In genomic region chr1:87084247-87084836, GRCh38 we compare ENCODE assay signal across 8 cellular contexts.
A peak's percentile ranks its signal among the peaks of the same experiment; 100 is the strongest.
DNase-seq lines count a peak whose midpoint lies in the region; ATAC-seq and TF ChIP-seq lines count a peak whose summit lies in the region.

No MANE protein-coding gene starts in this region.

- intact Hi-C loops in activated CD4-positive, alpha-beta T cell treated with anti-CD3 and anti-CD28 coated beads for 36 hours (cut with DNase I, micrococcal nuclease): loop anchor here (1.0 to 10.0 kb wide), 7 partner anchors 110 to 704 kb away; partner anchors contain the start of genes HS2ST1 (in 1 of the 2), SELENOF (in 1 of the 2) and SH3GLB1 (in 1 of the 2)
- intact Hi-C loops in activated CD4-positive, alpha-beta T cell treated with anti-CD3 and anti-CD28 coated beads, Interleukin-2, amount 10 ng/mL, durations not matched to agents 24 days and 14 days (cut with micrococcal nuclease): loop anchor here (1.0 to 10.0 kb wide), 4 partner anchors 120 to 702 kb away; partner anchors contain the start of gene SH3GLB1
- intact Hi-C loops in activated B cell treated with CpG ODN at 0.5 μM for 24 hours (cut with micrococcal nuclease): loop anchor here (1.0 to 10.0 kb wide), 8 partner anchors 59 to 702 kb away; partner anchors contain the start of genes HS2ST1 and SELENOF
- intact Hi-C loops in vagina (cut with DNase I): loop anchor here (10.0 kb wide), 2 partner anchors 240 to 380 kb away; partner anchors contain the start of gene SH3GLB1

- no peak overlapping the region for H3K4me3 ChIP-seq in vagina

- H3K27ac ChIP-seq in vagina: no peak overlapping the region

- POLR2A ChIA-PET in activated CD4-positive, alpha-beta T cell treated with anti-CD3 and anti-CD28 coated beads for 36 hours (lab: Charles Lee): no interaction called here
- POLR2A ChIA-PET in activated B cell treated with CpG ODN at 0.5 μM for 24 hours (lab: Charles Lee): interaction anchor here (1.2 to 1.8 kb wide), 2 partner anchors 27 to 171 kb away, joined by 5 to 6 read pairs; partner anchors contain the start of gene SELENOF

- no peaks in the 10 kb centered on the region for H3K9me3 ChIP-seq in vagina

- no peaks in the 10 kb centered on the region for H3K4me1 ChIP-seq in vagina

- no peaks in the 10 kb centered on the region for H3K27me3 Mint-ChIP-seq in activated CD4-positive, alpha-beta T cell treated with anti-CD3 and anti-CD28 coated beads for 36 hours
- no peaks in the 10 kb centered on the region for H3K27me3 Mint-ChIP-seq in activated CD4-positive, alpha-beta T cell treated with anti-CD3 and anti-CD28 coated beads, Interleukin-2, amount 10 ng/mL, durations not matched to agents 24 days and 14 days
- H3K27me3 Mint-ChIP-seq in activated B cell treated with CpG ODN at 0.5 μM for 24 hours: no peaks in the 10 kb centered on the region
- no peaks in the 10 kb centered on the region for H3K27me3 Mint-ChIP-seq in immature natural killer cell (ENCODE audit: low read depth in 3 of 3)

- H3K36me3 ChIP-seq in vagina: no peaks in the 10 kb centered on the region

- peaks cover 13% of the 10 kb centered on the region for H3K4me1 Mint-ChIP-seq in activated CD4-positive, alpha-beta T cell treated with anti-CD3 and anti-CD28 coated beads for 36 hours
- peaks cover 4% of the 10 kb centered on the region for H3K4me1 Mint-ChIP-seq in activated CD4-positive, alpha-beta T cell treated with anti-CD3 and anti-CD28 coated beads, Interleukin-2, amount 10 ng/mL, durations not matched to agents 24 days and 14 days
- peaks cover 12% of the 10 kb centered on the region for H3K4me1 Mint-ChIP-seq in activated B cell treated with CpG ODN at 0.5 μM for 24 hours
- peaks cover 2 to 6% of the 10 kb centered on the region in 2 donors for H3K4me1 Mint-ChIP-seq in immature natural killer cell

- DNase-seq in activated CD4-positive, alpha-beta T cell treated with anti-CD3 and anti-CD28 coated beads for 36 hours: no peak
- DNase-seq in activated CD4-positive, alpha-beta T cell treated with anti-CD3 and anti-CD28 coated beads, Interleukin-2, amount 10 ng/mL, durations not matched to agents 24 days and 14 days: no peak
- DNase-seq in NCI-H1417 treated with DMSO at 0.1 percent for 48 hours (lab: John Stamatoyannopoulos, UW) (peak; percentile 5), activated B cell treated with CpG ODN at 0.5 μM for 24 hours (no peak), immature natural killer cell (peak; percentile 20 to 37 (median 20)), vagina (ENCODE audit: extremely low spot score in 2 of 2) (no peak)

- H3K27me3 ChIP-seq in vagina: no peaks in the 10 kb centered on the region

- H3K36me3 Mint-ChIP-seq in activated CD4-positive, alpha-beta T cell treated with anti-CD3 and anti-CD28 coated beads for 36 hours (ENCODE audit: low read depth): no peaks in the 10 kb centered on the region
- H3K36me3 Mint-ChIP-seq in activated CD4-positive, alpha-beta T cell treated with anti-CD3 and anti-CD28 coated beads, Interleukin-2, amount 10 ng/mL, durations not matched to agents 24 days and 14 days (ENCODE audit: low read depth): no peaks in the 10 kb centered on the region
- H3K36me3 Mint-ChIP-seq in activated B cell treated with CpG ODN at 0.5 μM for 24 hours (ENCODE audit: low read depth) (peaks cover 6% of the 10 kb centered on the region), immature natural killer cell (no peaks in the 10 kb centered on the region)

- peak; percentile 42 for TF ChIP-seq CTCF in activated B cell treated with CpG ODN at 0.5 μM for 24 hours (IDR thresholded peaks at IDR 0.05)
- TF ChIP-seq CTCF in vagina (IDR thresholded peaks at IDR 0.05): peak; percentile 14 to 56 (median 39)

- H3K9me3 Mint-ChIP-seq in activated CD4-positive, alpha-beta T cell treated with anti-CD3 and anti-CD28 coated beads for 36 hours (ENCODE audit: low read depth): no peaks in the 10 kb centered on the region
- no peaks in the 10 kb centered on the region for H3K9me3 Mint-ChIP-seq in activated CD4-positive, alpha-beta T cell treated with anti-CD3 and anti-CD28 coated beads, Interleukin-2, amount 10 ng/mL, durations not matched to agents 24 days and 14 days
- H3K9me3 Mint-ChIP-seq in activated B cell treated with CpG ODN at 0.5 μM for 24 hours (no peaks in the 10 kb centered on the region), immature natural killer cell (no peaks in the 10 kb centered on the region)

- H3K4me3 Mint-ChIP-seq in activated CD4-positive, alpha-beta T cell treated with anti-CD3 and anti-CD28 coated beads for 36 hours: no peak overlapping the region
- no peak overlapping the region for H3K4me3 Mint-ChIP-seq in activated CD4-positive, alpha-beta T cell treated with anti-CD3 and anti-CD28 coated beads, Interleukin-2, amount 10 ng/mL, durations not matched to agents 24 days and 14 days
- H3K4me3 Mint-ChIP-seq in activated B cell treated with CpG ODN at 0.5 μM for 24 hours (no peak overlapping the region), immature natural killer cell (no peak overlapping the region)

- CTCF ChIA-PET in activated CD4-positive, alpha-beta T cell treated with anti-CD3 and anti-CD28 coated beads for 36 hours (lab: Charles Lee): interaction anchor here (0.6 to 6.1 kb wide), 28 partner anchors 10 to 704 kb away, joined by 3 to 90 read pairs (median 4); partner anchors contain the start of genes HS2ST1 and SELENOF
- CTCF ChIA-PET in activated B cell treated with CpG ODN at 0.5 μM for 24 hours (lab: Charles Lee): interaction anchor here (0.8 to 11.6 kb wide), 21 partner anchors 11 to 253 kb away, joined by 3 to 185 read pairs (median 3); partner anchors contain the start of genes HS2ST1 and SELENOF

- peak; percentile 30 for ATAC-seq in activated CD4-positive, alpha-beta T cell treated with anti-CD3 and anti-CD28 coated beads for 36 hours
- ATAC-seq in activated B cell treated with CpG ODN at 0.5 μM for 24 hours (ENCODE audit: low read depth) (peak; percentile 28), HG03280 (IDR thresholded peaks at IDR 0.05; ENCODE audit: unreplicated experiment) (no peak), HG02678 (IDR thresholded peaks at IDR 0.05; ENCODE audit: unreplicated experiment) (no peak)

- TF ChIP-seq POLR2A in vagina (IDR thresholded peaks at IDR 0.05): no peak

- no peak overlapping the region for H3K27ac Mint-ChIP-seq in activated CD4-positive, alpha-beta T cell treated with anti-CD3 and anti-CD28 coated beads for 36 hours
- H3K27ac Mint-ChIP-seq in activated CD4-positive, alpha-beta T cell treated with anti-CD3 and anti-CD28 coated beads, Interleukin-2, amount 10 ng/mL, durations not matched to agents 24 days and 14 days: no peak overlapping the region
- H3K27ac Mint-ChIP-seq in activated B cell treated with CpG ODN at 0.5 μM for 24 hours: no peak overlapping the region
- H3K27ac Mint-ChIP-seq in immature natural killer cell: no peak overlapping the region

Comparison
In these comparisons a context has a peak if more than half of its experiments do, and no peak if none do; other contexts are left out.
1. ATAC-seq: peak in activated CD4-positive, alpha-beta T cell treated with anti-CD3 and anti-CD28 coated beads for 36 hours (single experiment) and activated B cell treated with CpG ODN at 0.5 μM for 24 hours (single experiment); none in HG03280 (single experiment) and HG02678 (single experiment).
2. DNase-seq: peak in NCI-H1417 treated with DMSO at 0.1 percent for 48 hours (single experiment) and immature natural killer cell (3 of 3); none in activated CD4-positive, alpha-beta T cell treated with anti-CD3 and anti-CD28 coated beads for 36 hours (single experiment), activated CD4-positive, alpha-beta T cell treated with anti-CD3 and anti-CD28 coated beads, Interleukin-2, amount 10 ng/mL, durations not matched to agents 24 days and 14 days (single experiment), activated B cell treated with CpG ODN at 0.5 μM for 24 hours (single experiment) and vagina (0 of 2).